Comparison of ENCODE assay signal across 14 cellular contexts in the genomic region with DNA sequence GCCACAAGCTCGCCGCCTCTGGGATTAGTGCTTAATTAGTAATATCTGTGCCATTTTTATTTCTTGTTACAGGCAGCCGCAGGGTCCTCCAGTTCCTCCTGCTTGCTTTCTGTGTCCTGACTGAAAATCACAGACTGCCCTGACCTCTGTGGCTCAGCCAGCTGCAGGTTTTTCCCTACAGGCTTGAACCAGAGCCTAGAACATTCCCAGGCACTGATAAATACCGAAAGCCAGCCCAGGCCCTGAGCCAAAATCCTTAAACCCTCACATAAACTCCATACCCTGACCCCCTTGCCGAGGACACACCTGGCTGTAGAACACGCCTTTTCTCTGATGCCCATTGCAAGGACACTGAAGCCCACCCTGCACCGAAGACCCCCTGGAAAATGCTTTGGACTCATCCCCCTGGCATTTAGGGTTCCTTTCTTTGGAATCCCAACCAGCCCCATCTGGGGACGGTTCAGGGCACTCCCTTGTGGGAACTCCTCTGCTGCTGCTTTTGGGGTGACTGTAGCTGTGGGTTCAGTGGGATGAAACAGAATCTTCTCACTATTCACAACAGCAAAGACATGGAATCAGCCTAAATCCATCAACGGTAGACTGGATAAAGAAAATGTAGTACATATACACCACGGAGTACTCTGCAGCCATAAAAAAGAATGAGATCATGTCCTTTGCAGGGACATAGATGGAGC. TPM values are rescaled to one million over a fixed set of nuclear protein-coding genes. Genes with fewer than 3 reads are reported as not detected.
DNase-seq lines count a peak whose midpoint lies in the region; ATAC-seq, FAIRE-seq and TF ChIP-seq lines count a peak whose summit lies in the region.
"Had no signal": no experiment of that assay in that cellular context is flagged by ENCODE, and none has a peak within 500 bp of the region (broad histone marks: within the 10 kb centered on the region; RNA-seq: fewer than 3 reads in every experiment).

No MANE protein-coding gene starts in this region.

- no peaks in the 10 kb centered on the region for H3K9me3 Mint-ChIP-seq in astrocyte (ENCODE audit: unreplicated experiment)

- peaks cover 5% of the 10 kb centered on the region for H3K4me1 Mint-ChIP-seq in astrocyte (ENCODE audit: low read depth, unreplicated experiment)
- H3K4me1 Mint-ChIP-seq: B cell had no signal

- H3K27me3 ChIP-seq in astrocyte (ENCODE audit: insufficient read depth, low read length) (no peaks in the 10 kb centered on the region), gastroesophageal sphincter (no peaks in the 10 kb centered on the region), pancreas (no peaks in the 10 kb centered on the region), WERI-Rb-1 (ENCODE audit: insufficient read depth, low read depth, severe bottlenecking) (no peaks in the 10 kb centered on the region)
- H3K27me3 ChIP-seq: SJSA1 had no signal

- H3K36me3 Mint-ChIP-seq in astrocyte (ENCODE audit: low read depth, unreplicated experiment), result peaks cover 17% of the 10 kb centered on the region

- no peak overlapping the region for H3K4me3 Mint-ChIP-seq in astrocyte (ENCODE audit: unreplicated experiment)
- H3K4me3 Mint-ChIP-seq: B cell had no signal

- H3K9me3 ChIP-seq in astrocyte (ENCODE audit: insufficient read depth, low read depth, low read length) (no peaks in the 10 kb centered on the region), gastroesophageal sphincter (no peaks in the 10 kb centered on the region), pancreas (no peaks in the 10 kb centered on the region), WERI-Rb-1 (ENCODE audit: severe bottlenecking) (no peaks in the 10 kb centered on the region)
- H3K9me3 ChIP-seq: SJSA1 had no signal

- H4K20me1 ChIP-seq in astrocyte (ENCODE audit: insufficient read depth, low read length), result no peaks in the 10 kb centered on the region

- peaks cover 46% of the 10 kb centered on the region for H3K79me2 ChIP-seq in astrocyte (ENCODE audit: insufficient read depth, low read length)

- DNase-seq in AG10803 (ENCODE audit: low read depth), result peak; percentile 45
- peak; percentile 69 for DNase-seq in astrocyte (ENCODE audit: low read depth)
- DNase-seq in pancreas, result peak in 4 of 6 donors; percentile 40 to 64 (median 46)
- no peak for DNase-seq in WERI-Rb-1
- DNase-seq in NCI-H510A treated with DMSO at 0.1 percent for 48 hours (lab: John Stamatoyannopoulos, UW), result no peak
- no peak for DNase-seq in OCI-M2 (lab: John Stamatoyannopoulos, UW; ENCODE audit: unreplicated experiment)
- DNase-seq: NCI-H1105 treated with DMSO at 0.1 percent for 48 hours; NCI-H748 treated with DMSO at 0.1 percent for 48 hours; stimulated activated CD4-positive, alpha-beta T cell treated with anti-CD3 and anti-CD28 coated beads, Interleukin-2, amount 100 ng/mL, for 48 hours had no signal

- no peak for FAIRE-seq in astrocyte (lab: Jason Lieb, UNC)
- FAIRE-seq in pancreas (lab: Jason Lieb, UNC), result no peak
- FAIRE-seq: HTR-8/SVneo had no signal

- ATAC-seq in gastroesophageal sphincter (peak; percentile 70), pancreas (peak; percentile 20 to 71 (median 44)), GM21529 (IDR thresholded peaks at IDR 0.05; ENCODE audit: unreplicated experiment) (no peak)

- H3K9ac ChIP-seq in astrocyte (ENCODE audit: low read length), result no peak overlapping the region

- H3K27ac ChIP-seq in astrocyte (ENCODE audit: low read depth, low read length) (no peak overlapping the region), gastroesophageal sphincter (peak overlapping the region; percentile 21 to 80 (median 66)), pancreas (peak overlapping the region; percentile 24 to 84 (median 54)), WERI-Rb-1 (no peak overlapping the region)
- H3K27ac ChIP-seq: SJSA1 had no signal

- peaks cover 35% of the 10 kb centered on the region for H3K36me3 ChIP-seq in astrocyte (ENCODE audit: insufficient read depth, low read length)
- H3K36me3 ChIP-seq in gastroesophageal sphincter, result peaks cover 0 to 65% of the 10 kb centered on the region in 2 donors
- H3K36me3 ChIP-seq in pancreas, result peaks cover 0 to 18% (median 13%) of the 10 kb centered on the region in 3 donors
- H3K36me3 ChIP-seq in WERI-Rb-1, result peaks cover 54% of the 10 kb centered on the region

- no peak for TF ChIP-seq EP300 in gastroesophageal sphincter (IDR thresholded peaks at IDR 0.05)

- H2AFZ ChIP-seq in astrocyte (ENCODE audit: low read depth, low read length), result no peak overlapping the region

- H3K4me2 ChIP-seq in astrocyte (ENCODE audit: low read length), result no peak overlapping the region

- H3K4me1 ChIP-seq in astrocyte (ENCODE audit: insufficient read depth, low read length) (peaks cover 24% of the 10 kb centered on the region), gastroesophageal sphincter (peaks cover 0 to 46% (median 17%) of the 10 kb centered on the region in 3 donors), pancreas (peaks cover 15 to 24% (median 21%) of the 10 kb centered on the region in 3 donors)

- H3K27me3 Mint-ChIP-seq in astrocyte (ENCODE audit: low read depth, unreplicated experiment), result no peaks in the 10 kb centered on the region
- H3K27me3 Mint-ChIP-seq: B cell had no signal

- WGBS in gastroesophageal sphincter (ENCODE audit: low coverage in 1 of 2), 2 donors, result 66 to 81% methylated on average over 4 to 6 of the region's 10 CpGs
- 41 to 42% methylated on average over 10 of the region's 10 CpGs for WGBS in pancreas, 2 donors

- H3K4me3 ChIP-seq in AG10803 (ENCODE audit: low read length), result no peak overlapping the region
- no peak overlapping the region for H3K4me3 ChIP-seq in astrocyte (ENCODE audit: insufficient read depth, low read depth, low read length)
- no peak overlapping the region for H3K4me3 ChIP-seq in gastroesophageal sphincter
- no peak overlapping the region for H3K4me3 ChIP-seq in pancreas
- H3K4me3 ChIP-seq in WERI-Rb-1 (ENCODE audit: low read depth, low read length), result no peak overlapping the region
- H3K4me3 ChIP-seq: SJSA1 had no signal

- no peak for TF ChIP-seq CTCF in AG10803 (conservative IDR thresholded peaks at IDR 0.05; ENCODE audit: low read length)
- TF ChIP-seq CTCF in astrocyte (IDR thresholded peaks at IDR 0.05; ENCODE audit: insufficient read depth, low read depth, low read length), result no peak
- no peak for TF ChIP-seq CTCF in gastroesophageal sphincter (IDR thresholded peaks at IDR 0.05)
- TF ChIP-seq CTCF in pancreas (IDR thresholded peaks at IDR 0.05), result no peak
- no peak for TF ChIP-seq CTCF in WERI-Rb-1 (IDR thresholded peaks at IDR 0.05; ENCODE audit: low read depth, low read length)

- intact Hi-C loops in pancreas (cut with DNase I), result no loop called here

- no peak overlapping the region for H3K27ac Mint-ChIP-seq in astrocyte (ENCODE audit: unreplicated experiment)
- H3K27ac Mint-ChIP-seq: B cell had no signal

- TF ChIP-seq POLR2A in gastroesophageal sphincter (IDR thresholded peaks at IDR 0.05), result no peak

RNA-seq across cellular contexts. Expression of gene DPP9, which starts 15.5 kb away (rescaled TPM):
- total RNA-seq in astrocyte (44.8 and 50.0 TPM in 2 replicates), gastroesophageal sphincter (10 to 100 TPM; 35.0 to 82.1 (median 42.0) TPM), pancreas (10 to 100 TPM; 19.0 to 36.7 (median 25.0) TPM)
- polyA plus RNA-seq in pancreas, result 10 to 100 TPM; 30.4 to 47.4 TPM

RNA-seq across cellular contexts. Expression of gene MYDGF, which starts 38.0 kb away (rescaled TPM):
- 131 and 153 TPM in 2 replicates for total RNA-seq in astrocyte
- total RNA-seq in gastroesophageal sphincter, result 10 to 100 TPM; 20.5 to 44.6 (median 30.1) TPM
- 100 to 1,000 TPM in 1 of 6 donors, 10 to 100 TPM in 5; 56.7 to 102 (median 66.4) TPM for total RNA-seq in pancreas
- 10 to 100 TPM; 50.3 to 80.6 TPM for polyA plus RNA-seq in pancreas

Comparison
In these comparisons a context has a peak if more than half of its experiments do, and no peak if none do; other contexts are left out.
1. DNase-seq: peak in AG10803 (single experiment), astrocyte (single experiment) and pancreas (4 of 6); none in WERI-Rb-1 (single experiment), NCI-H510A treated with DMSO at 0.1 percent for 48 hours (single experiment) and OCI-M2 (single experiment).
2. H3K27ac ChIP-seq: peak in gastroesophageal sphincter (4 of 4) and pancreas (4 of 4); none in astrocyte (single experiment) and WERI-Rb-1 (single experiment).